In genomic region chr12:105485321-105485910, GRCh38 we compare ENCODE assay signal across 15 cellular contexts.
A peak's percentile ranks its signal among the peaks of the same experiment; 100 is the strongest.
DNase-seq lines count a peak whose midpoint lies in the region; ATAC-seq, FAIRE-seq and TF ChIP-seq lines count a peak whose summit lies in the region.
"Had no signal": no experiment of that assay in that cellular context is flagged by ENCODE, and none has a peak within 500 bp of the region (broad histone marks: within the 10 kb centered on the region; RNA-seq: fewer than 3 reads in every experiment).

No MANE protein-coding gene starts in this region.

- H3K79me2 ChIP-seq in endothelial cell of umbilical vein (ENCODE audit: control insufficient read depth, insufficient read depth, low read length), result peaks cover 80% of the 10 kb centered on the region

- peak; percentile 83 for DNase-seq in NCI-H226
- DNase-seq in endothelial cell of umbilical vein (ENCODE audit: low read depth, low spot score), result peak; percentile 99
- DNase-seq in left lung, result no peak
- DNase-seq in upper lobe of right lung, result no peak
- DNase-seq in DMS53 (lab: John Stamatoyannopoulos, UW), result no peak
- no peak for DNase-seq in 8988T
- no peak for DNase-seq in SK-N-DZ (ENCODE audit: low spot score)
- DNase-seq: activated CD4-positive, alpha-beta T cell treated with anti-CD3 and anti-CD28 coated beads for 36 hours; activated naive CD4-positive, alpha-beta T cell treated with Interleukin-2 at 50 U/mL for 16 hours; effector CD4-positive, alpha-beta T cell; nucleus accumbens; SHP77 had no signal

- H3K4me3 ChIP-seq in endothelial cell of umbilical vein (replicated peaks in 1 of 3; ENCODE audit: insufficient read depth in 1 of 3, low read depth in 1 of 3, low read length in 3 of 3), result no peak overlapping the region
- no peak overlapping the region for H3K4me3 ChIP-seq in left lung
- H3K4me3 ChIP-seq in upper lobe of right lung, result no peak overlapping the region
- H3K4me3 ChIP-seq: tibial artery had no signal

- intact Hi-C loops in endothelial cell of umbilical vein (cut with micrococcal nuclease) (loop anchor here (1.0 to 5.0 kb wide), 10 partner anchors 11 to 651 kb away; no protein-coding TSS in a partner anchor), left lung (cut with DNase I) (no loop called here), upper lobe of right lung (cut with DNase I) (no loop called here)

- H3K9me3 ChIP-seq in endothelial cell of umbilical vein (replicated peaks; ENCODE audit: control insufficient read depth, insufficient read depth, low read length) (no peaks in the 10 kb centered on the region), left lung (no peaks in the 10 kb centered on the region), upper lobe of right lung (no peaks in the 10 kb centered on the region)
- H3K9me3 ChIP-seq: tibial artery had no signal

- peak overlapping the region; percentile 74 for H3K27ac ChIP-seq in endothelial cell of umbilical vein (ENCODE audit: insufficient read depth, low read depth, low read length)
- H3K27ac ChIP-seq in left lung, result no peak overlapping the region
- H3K27ac ChIP-seq in upper lobe of right lung, result peak overlapping the region; percentile 21
- H3K27ac ChIP-seq: KMS-11, tibial artery had no signal

- H3K4me2 ChIP-seq in endothelial cell of umbilical vein (ENCODE audit: insufficient read depth, low read length), result peak overlapping the region; percentile 32
- H3K4me2 ChIP-seq: KMS-11 had no signal

- H3K9me1 ChIP-seq in endothelial cell of umbilical vein (replicated peaks; ENCODE audit: control insufficient read depth, extremely low read depth, insufficient read depth, low read length), result no peaks in the 10 kb centered on the region

- dilution Hi-C loops in endothelial cell of umbilical vein (cut with MboI; ENCODE audit: extremely low pct_ligation_motif_present, low sequenced_read_pairs), result no loop called here

- H3K4me1 ChIP-seq in endothelial cell of umbilical vein (ENCODE audit: control insufficient read depth, extremely low read depth, insufficient read depth, low read length), result peaks cover 100% of the 10 kb centered on the region
- no peaks in the 10 kb centered on the region for H3K4me1 ChIP-seq in left lung
- no peaks in the 10 kb centered on the region for H3K4me1 ChIP-seq in upper lobe of right lung
- H3K4me1 ChIP-seq: tibial artery had no signal

- peak; percentile 90 for TF ChIP-seq POLR2A in endothelial cell of umbilical vein (IDR thresholded peaks at IDR 0.05; ENCODE audit: low read depth, low read length)

- H3K9ac ChIP-seq in endothelial cell of umbilical vein (replicated peaks; ENCODE audit: extremely low read depth, insufficient read depth, low read length), result peak overlapping the region; percentile 70
- H3K9ac ChIP-seq: KMS-11 had no signal

- H2AFZ ChIP-seq in endothelial cell of umbilical vein (ENCODE audit: low read depth, low read length), result no peak overlapping the region

- POLR2A ChIA-PET in endothelial cell of umbilical vein (lab: Charles Lee), result interaction anchor here (0.9 to 3.0 kb wide), 7 partner anchors 12 to 653 kb away, joined by 3 to 19 read pairs (median 6); partner anchors contain the start of gene NUAK1

- H3K36me3 ChIP-seq in endothelial cell of umbilical vein (ENCODE audit: control insufficient read depth in 2 of 2, extremely low read depth in 1 of 2, insufficient read depth in 2 of 2, low read length in 2 of 2) (no peaks in the 10 kb centered on the region), left lung (no peaks in the 10 kb centered on the region), upper lobe of right lung (no peaks in the 10 kb centered on the region)
- H3K36me3 ChIP-seq: tibial artery had no signal

- peak; percentile 99 for FAIRE-seq in endothelial cell of umbilical vein (lab: Jason Lieb, UNC)

- CTCF ChIA-PET in endothelial cell of umbilical vein (lab: Charles Lee), result interaction anchor here (0.9 to 4.7 kb wide), 13 partner anchors 11 to 739 kb away, joined by 4 to 41 read pairs (median 5); no protein-coding TSS in a partner anchor

- H3K27me3 ChIP-seq in endothelial cell of umbilical vein (ENCODE audit: control insufficient read depth in 2 of 2, insufficient read depth in 2 of 2, low read length in 2 of 2) (no peaks in the 10 kb centered on the region), left lung (no peaks in the 10 kb centered on the region), upper lobe of right lung (no peaks in the 10 kb centered on the region)
- H3K27me3 ChIP-seq: tibial artery had no signal

- peak; percentile 44 for ATAC-seq in left lung
- peak; percentile 72 for ATAC-seq in upper lobe of right lung
- no peak for ATAC-seq in HG02610 (IDR thresholded peaks at IDR 0.05; ENCODE audit: unreplicated experiment)
- ATAC-seq: activated CD4-positive, alpha-beta T cell treated with anti-CD3 and anti-CD28 coated beads for 36 hours had no signal

- no peaks in the 10 kb centered on the region for H4K20me1 ChIP-seq in endothelial cell of umbilical vein (replicated peaks; ENCODE audit: control insufficient read depth, extremely low read depth, insufficient read depth, low read length)

- TF ChIP-seq CTCF in endothelial cell of umbilical vein (IDR thresholded peaks at IDR 0.05; ENCODE audit: extremely low read depth in 1 of 2, insufficient read depth in 1 of 2, low read depth in 1 of 2, low read length in 2 of 2), result no peak
- TF ChIP-seq CTCF in left lung (IDR thresholded peaks at IDR 0.05), result no peak
- no peak for TF ChIP-seq CTCF in upper lobe of right lung (IDR thresholded peaks at IDR 0.05)

- no TSS peak for BruUV-seq in endothelial cell of umbilical vein (replicated peaks; lab: Mats Ljungman, UMichigan)

TF ChIP-seq in endothelial cell of umbilical vein, 7 proteins besides CTCF, POLR2A, EP300 and RAD21:
- TF ChIP-seq MAX (IDR thresholded peaks at IDR 0.05; ENCODE audit: insufficient read depth, insufficient read length) (no peak), POLR2AphosphoS5 (IDR thresholded peaks at IDR 0.05; ENCODE audit: insufficient read depth, low read depth, low read length) (peak; percentile 99), EZH2 (IDR thresholded peaks at IDR 0.05; ENCODE audit: borderline replicate concordance, low read depth, low read length, severe bottlenecking) (no peak), FOS (IDR thresholded peaks at IDR 0.05; ENCODE audit: borderline replicate concordance, insufficient read depth, low read length) (peak; percentile 98), MYC (IDR thresholded peaks at IDR 0.05; ENCODE audit: low read depth, low read length) (no peak), GATA2 (IDR thresholded peaks at IDR 0.05; ENCODE audit: insufficient read depth, insufficient read length, low read depth, low read length) (peak; percentile 89), JUN (IDR thresholded peaks at IDR 0.05; ENCODE audit: borderline replicate concordance, insufficient read depth, insufficient read length, low read depth) (peak; percentile 91)

Comparison
In these comparisons a context has a peak if more than half of its experiments do, and no peak if none do; other contexts are left out.
1. DNase-seq: peak in NCI-H226 (single experiment) and endothelial cell of umbilical vein (single experiment); none in left lung (0 of 2), upper lobe of right lung (single experiment), DMS53 (single experiment), 8988T (single experiment) and SK-N-DZ (single experiment).
2. H3K27ac ChIP-seq: peak in endothelial cell of umbilical vein (single experiment) and upper lobe of right lung (single experiment); none in left lung (0 of 2).